ENCODE assay signal across 8 cellular contexts in genomic region chr6:26195376-26195923, GRCh38.
DNase-seq lines count a peak whose midpoint lies in the region; ATAC-seq and TF ChIP-seq lines count a peak whose summit lies in the region.

No MANE protein-coding gene starts in this region.

- no peaks in the 10 kb centered on the region for H3K36me3 ChIP-seq in CD8-positive, alpha-beta memory T cell (ENCODE audit: insufficient read depth, low read length)
- H3K36me3 ChIP-seq in spleen = peaks cover 0 to 8% (median 0%) of the 10 kb centered on the region in 6 donors

- no peaks in the 10 kb centered on the region for H3K27me3 ChIP-seq in CD8-positive, alpha-beta memory T cell (ENCODE audit: insufficient read depth, low read length, poor library complexity, severe bottlenecking)
- no peaks in the 10 kb centered on the region for H3K27me3 ChIP-seq in spleen (replicated peaks in 1 of 7)

- ATAC-seq in GM21786 (IDR thresholded peaks at IDR 0.05; ENCODE audit: unreplicated experiment) = peak; percentile 32
- no peak for ATAC-seq in GM21717 (IDR thresholded peaks at IDR 0.05; ENCODE audit: unreplicated experiment)

- peak overlapping the region; percentile 84 for H3K4me3 ChIP-seq in CD8-positive, alpha-beta memory T cell (ENCODE audit: low read length)
- peak overlapping the region; percentile 31 to 82 (median 55) for H3K4me3 ChIP-seq in spleen

- H3K27ac Mint-ChIP-seq in CD8-positive, alpha-beta memory T cell = peak overlapping the region; percentile 96 to 100 (median 99)

- POLR2A ChIA-PET in CD8-positive, alpha-beta memory T cell (lab: Charles Lee) = interaction anchor here (0.6 to 8.9 kb wide), 25 partner anchors 8 to 1677 kb away, joined by 3 to 426 read pairs (median 31); a partner anchor contains a TSS

- H3K4me3 Mint-ChIP-seq in CD8-positive, alpha-beta memory T cell = peak overlapping the region; percentile 95 to 99 (median 96)

- H3K9me3 ChIP-seq in CD8-positive, alpha-beta memory T cell (ENCODE audit: low read length) = no peaks in the 10 kb centered on the region
- no peaks in the 10 kb centered on the region for H3K9me3 ChIP-seq in spleen

- H3K4me1 Mint-ChIP-seq in CD8-positive, alpha-beta memory T cell = peaks cover 33 to 59% (median 51%) of the 10 kb centered on the region in 3 donors

- DNase-seq in CD8-positive, alpha-beta memory T cell = peak; percentile 79 to 94 (median 85)
- peak; percentile 31 for DNase-seq in NCI-H2081 treated with DMSO at 0.1 percent for 48 hours (lab: John Stamatoyannopoulos, UW)
- DNase-seq in activated CD4-positive, CD25-positive, alpha-beta regulatory T cell treated with anti-CD3 and anti-CD28 coated beads, Interleukin-2, amount 50 U/mL, for 72 hours = peak; percentile 71
- peak; percentile 90 to 92 for DNase-seq in cerebellar nuclear complex (lab: John Stamatoyannopoulos, UW)
- DNase-seq in islet precursor cell = peak; percentile 94
- peak; percentile 99 for DNase-seq in spleen

- CTCF ChIA-PET in CD8-positive, alpha-beta memory T cell (lab: Charles Lee) = interaction anchor here (0.7 to 7.9 kb wide), 14 partner anchors 7 to 93 kb away, joined by 3 to 114 read pairs (median 36); a partner anchor contains a TSS

- H3K9me3 Mint-ChIP-seq in CD8-positive, alpha-beta memory T cell = no peaks in the 10 kb centered on the region

- H3K27ac ChIP-seq in CD8-positive, alpha-beta memory T cell (ENCODE audit: low read depth, low read length) = peak overlapping the region; percentile 95
- peak overlapping the region; percentile 86 to 100 (median 98) for H3K27ac ChIP-seq in spleen

- peaks cover 0 to 26% (median 0%) of the 10 kb centered on the region in 3 donors for H3K36me3 Mint-ChIP-seq in CD8-positive, alpha-beta memory T cell

- TF ChIP-seq POLR2A in spleen (IDR thresholded peaks at IDR 0.05) = peak in 1 of 3 donors; percentile 74

- intact Hi-C loops in spleen (cut with DNase I; ENCODE audit: low total_unique reads) = loop anchor here (5.0 kb wide), 1 partner anchor 38 kb away; a partner anchor contains a TSS

- H3K4me1 ChIP-seq in CD8-positive, alpha-beta memory T cell (ENCODE audit: insufficient read depth, low read length) = peaks cover 17% of the 10 kb centered on the region
- H3K4me1 ChIP-seq in spleen = peaks cover 3 to 53% (median 23%) of the 10 kb centered on the region in 6 donors

- 2 to 16% (median 4%) methylated on average over 23 of the region's 23 CpGs for WGBS in spleen, 5 donors

- H3K27me3 Mint-ChIP-seq in CD8-positive, alpha-beta memory T cell = peaks cover 0 to 4% of the 10 kb centered on the region in 2 donors

- TF ChIP-seq CTCF in spleen (IDR thresholded peaks at IDR 0.05 in 8 of 11, conservative IDR thresholded peaks at IDR 0.05 in 3 of 11) = no peak

Comparison
In these comparisons a context has a peak if more than half of its experiments do, and no peak if none do; other contexts are left out.
1. DNase-seq: peak in every context shown above with its lines; median percentile 99 in spleen; 94 in islet precursor cell; 91 in cerebellar nuclear complex; 85 in CD8-positive, alpha-beta memory T cell; 71 in activated CD4-positive, CD25-positive, alpha-beta regulatory T cell treated with anti-CD3 and anti-CD28 coated beads, Interleukin-2, amount 50 U/mL, for 72 hours; 31 in NCI-H2081 treated with DMSO at 0.1 percent for 48 hours.